In genomic region chr11:110837535-110838127, GRCh38 we compare ENCODE assay signal across 14 cellular contexts.
"Had no signal": no experiment of that assay in that cellular context is flagged by ENCODE, and none has a peak within 500 bp of the region (broad histone marks: within the 10 kb centered on the region; RNA-seq: fewer than 3 reads in every experiment).

No MANE protein-coding gene starts in this region.

- H3K4me3 ChIP-seq: adrenal gland, gastroesophageal sphincter, hepatocyte, right atrium auricular region, tibial nerve had no signal

- DNase-seq: activated CD4-positive, alpha-beta T cell treated with anti-CD3 and anti-CD28 coated beads, Interleukin-2, amount 10 ng/mL, durations not matched to agents 7 days and 5 days; activated CD4-positive, CD25-positive, alpha-beta regulatory T cell; activated CD8-positive, alpha-beta memory T cell treated with anti-CD3 and anti-CD28 coated beads for 24 hours; activated naive CD4-positive, alpha-beta T cell treated with anti-CD3 and anti-CD28 coated beads, Interleukin-2, amount 10 ng/mL, durations not matched to agents 7 days and 5 days; adrenal gland; effector memory CD4-positive, alpha-beta T cell; small intestine had no signal

- H3K36me3 ChIP-seq: adrenal gland, gastroesophageal sphincter, right atrium auricular region, tibial nerve had no signal

- H3K27me3 ChIP-seq: adrenal gland, gastroesophageal sphincter, hepatocyte, right atrium auricular region, tibial nerve had no signal

- H3K27ac ChIP-seq: adrenal gland, gastroesophageal sphincter, hepatocyte, parathyroid adenoma, right atrium auricular region, tibial nerve had no signal

- H3K9me3 ChIP-seq: adrenal gland, gastroesophageal sphincter, tibial nerve had no signal

- H3K4me1 ChIP-seq: gastroesophageal sphincter, parathyroid adenoma, right atrium auricular region, tibial nerve had no signal

- ATAC-seq: activated T-helper 17 cell treated with anti-CD3 and anti-CD28 coated beads, Interleukin-2, amount 50 U/mL, for 72 hours; gastroesophageal sphincter; stimulated activated effector memory CD8-positive, alpha-beta T cell treated with anti-CD3 and anti-CD28 coated beads, Interleukin-12 subunit alpha, Interleukin-12 subunit beta, amount 100 ng/mL, for 72 hours had no signal
